Comparison of ENCODE assay signal across 30 cellular contexts in the genomic region with DNA sequence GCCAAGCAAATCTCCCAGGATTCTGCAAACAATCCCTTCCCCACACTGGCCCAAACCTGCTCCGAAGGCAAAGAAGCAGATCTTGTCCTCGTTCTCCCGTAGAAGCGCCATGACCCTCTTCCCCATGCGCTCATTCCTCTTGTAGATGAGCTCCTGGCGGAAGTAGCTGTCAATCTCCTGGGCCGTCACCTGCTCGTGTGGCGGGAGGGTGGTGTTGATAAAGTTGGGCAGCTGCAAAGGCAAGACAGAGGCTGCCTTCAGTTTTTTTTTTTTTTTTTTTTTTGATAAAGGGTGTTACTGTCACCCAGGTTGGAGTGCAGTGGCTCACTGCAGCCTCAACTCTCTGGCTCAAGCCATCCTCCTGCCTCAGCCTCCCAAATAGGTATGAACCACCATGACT.
"Had no signal": no experiment of that assay in that cellular context is flagged by ENCODE, and none has a peak within 500 bp of the region (broad histone marks: within the 10 kb centered on the region; RNA-seq: fewer than 3 reads in every experiment).

No MANE protein-coding gene starts in this region.

- H3K79me2 ChIP-seq: hepatocyte had no signal

- FAIRE-seq: colon had no signal

- H3K27me3 ChIP-seq: adrenal gland, body of pancreas, esophagus muscularis mucosa, foreskin keratinocyte, gastrocnemius medialis, heart left ventricle, hepatocyte had no signal

- H3K36me3 ChIP-seq: adrenal gland, gastrocnemius medialis, heart left ventricle had no signal

- H3K4me1 ChIP-seq: adrenal gland, body of pancreas, gastrocnemius medialis had no signal

- H3K4me3 ChIP-seq: adrenal gland, body of pancreas, esophagus muscularis mucosa, gastrocnemius medialis, heart left ventricle, hepatocyte had no signal

- H3K27ac ChIP-seq: adrenal gland, body of pancreas, esophagus muscularis mucosa, foreskin keratinocyte, gastrocnemius medialis, heart left ventricle, hepatocyte had no signal

- H2AFZ ChIP-seq: hepatocyte had no signal

- H3K4me2 ChIP-seq: hepatocyte had no signal

- ATAC-seq: activated CD4-positive, alpha-beta T cell treated with anti-CD3 and anti-CD28 coated beads for 36 hours; activated CD8-positive, alpha-beta memory T cell treated with anti-CD3 and anti-CD28 coated beads, Interleukin-2, amount 10 ng/mL, durations not matched to agents 7 days and 5 days; activated CD8-positive, alpha-beta T cell treated with anti-CD3 and anti-CD28 coated beads, Interleukin-2, amount 10 ng/mL, durations not matched to agents 7 days and 5 days; activated naive CD8-positive, alpha-beta T cell treated with anti-CD3 and anti-CD28 coated beads, Interleukin-2, amount 50 U/mL, for 24 hours; body of pancreas; effector memory CD8-positive, alpha-beta T cell; foreskin keratinocyte; gastrocnemius medialis; heart left ventricle had no signal

- H3K9me3 ChIP-seq: adrenal gland, body of pancreas, esophagus muscularis mucosa, gastrocnemius medialis, heart left ventricle had no signal

- DNase-seq: activated CD4-positive, alpha-beta memory T cell treated with anti-CD3 and anti-CD28 coated beads for 36 hours; activated CD4-positive, alpha-beta T cell treated with anti-CD3 and anti-CD28 coated beads for 36 hours; activated CD4-positive, alpha-beta T cell treated with anti-CD3 and anti-CD28 coated beads, Interleukin-2, amount 10 ng/mL, durations not matched to agents 24 days and 14 days; activated CD4-positive, CD25-positive, alpha-beta regulatory T cell; activated CD4-positive, CD25-positive, alpha-beta regulatory T cell treated with anti-CD3 and anti-CD28 coated beads, Interleukin-2, amount 50 U/mL, for 72 hours; activated CD8-positive, alpha-beta memory T cell treated with anti-CD3 and anti-CD28 coated beads, Interleukin-2, amount 10 ng/mL, durations not matched to agents 7 days and 5 days; activated CD8-positive, alpha-beta memory T cell treated with anti-CD3 and anti-CD28 coated beads, Interleukin-2, amount 50 U/mL, for 4 hours; activated CD8-positive, alpha-beta T cell treated with anti-CD3 and anti-CD28 coated beads, Interleukin-2, amount 10 ng/mL, durations not matched to agents 7 days and 5 days; activated effector memory CD4-positive, alpha-beta T cell treated with anti-CD3 and anti-CD28 coated beads, Interleukin-2, amount 50 U/mL, for 16 hours; activated naive CD4-positive, alpha-beta T cell treated with anti-CD3 and anti-CD28 coated beads for 36 hours; activated naive CD8-positive, alpha-beta T cell treated with anti-CD3 and anti-CD28 coated beads for 36 hours; activated naive CD8-positive, alpha-beta T cell treated with anti-CD3 and anti-CD28 coated beads, Interleukin-2, amount 50 U/mL, for 24 hours; activated T-cell treated with anti-CD3 and anti-CD28 coated beads, Interleukin-2, amount 50 U/mL, for 1 hour; activated T-cell treated with anti-CD3 and anti-CD28 coated beads, Interleukin-2, amount 50 U/mL, for 48 hours; adrenal gland; amygdala; aorta; body of pancreas; cortex of kidney; dermis blood vessel endothelial cell; effector CD4-positive, alpha-beta T cell; effector memory CD8-positive, alpha-beta T cell; erythroblast; foreskin keratinocyte; gastrocnemius medialis; glutamatergic neuron; heart left ventricle had no signal
